ENCODE assay signal across 8 cellular contexts in genomic region chr12:22146686-22147085, GRCh38.
DNase-seq lines count a peak whose midpoint lies in the region; ATAC-seq and TF ChIP-seq lines count a peak whose summit lies in the region.
"Not testable (repeated sequence)": the region's sequence is repeated elsewhere in the genome, so short reads cannot be mapped to it uniquely, and the experiment has no call there.

No MANE protein-coding gene starts in this region.

- peak; percentile 92 for ATAC-seq in CD4-positive, alpha-beta T cell (ENCODE audit: poor library complexity)
- ATAC-seq in GM19023 (IDR thresholded peaks at IDR 0.05; ENCODE audit: unreplicated experiment), result peak; percentile 67

- CTCF ChIA-PET in CD4-positive, alpha-beta T cell (lab: Charles Lee), result interaction anchor here (0.6 kb wide), 1 partner anchor 441 kb away, joined by 3 read pairs; no protein-coding TSS in a partner anchor
- CTCF ChIA-PET in activated CD4-positive, alpha-beta T cell treated with anti-CD3 and anti-CD28 coated beads, Interleukin-2, amount 10 ng/mL, durations not matched to agents 7 days and 5 days (lab: Charles Lee), result not testable (repeated sequence)

- peak overlapping the region; percentile 27; the same call in 1 of the 2 replicates for H3K9ac ChIP-seq in Karpas-422 (ENCODE audit: low read length)

- H3K27me3 Mint-ChIP-seq in CD4-positive, alpha-beta T cell; activated CD4-positive, alpha-beta T cell treated with anti-CD3 and anti-CD28 coated beads, Interleukin-2, amount 10 ng/mL, durations not matched to agents 7 days and 5 days: not testable (repeated sequence)

- not testable (repeated sequence) for H3K79me2 ChIP-seq in Karpas-422 (ENCODE audit: low read length)

- H3K9me2 ChIP-seq in Karpas-422 (replicated peaks; ENCODE audit: insufficient read depth, low read length), result not testable (repeated sequence)

- not testable (repeated sequence) for H4K20me1 ChIP-seq in Karpas-422 (ENCODE audit: insufficient read depth, low read depth, low read length)

- H3K4me1 Mint-ChIP-seq in CD4-positive, alpha-beta T cell (ENCODE audit: low read depth), result peaks cover 28% of the 10 kb centered on the region
- H3K4me1 Mint-ChIP-seq in activated CD4-positive, alpha-beta T cell treated with anti-CD3 and anti-CD28 coated beads, Interleukin-2, amount 10 ng/mL, durations not matched to agents 7 days and 5 days, result peaks cover 17% of the 10 kb centered on the region

- not testable (repeated sequence) for H3K27ac ChIP-seq in CD4-positive, alpha-beta T cell (ENCODE audit: low read depth, low read length); Karpas-422 (ENCODE audit: low read length); effector memory CD4-positive, alpha-beta T cell (ENCODE audit: insufficient read depth, low read length, poor library complexity, severe bottlenecking)

- not testable (repeated sequence) for H2AFZ ChIP-seq in Karpas-422 (ENCODE audit: low read length)

- H3K9me3 ChIP-seq in CD4-positive, alpha-beta T cell (ENCODE audit: control insufficient read depth, low read length); Karpas-422 (ENCODE audit: low read length); effector memory CD4-positive, alpha-beta T cell (ENCODE audit: control insufficient read depth, low read length): not testable (repeated sequence)

- not testable (repeated sequence) for H3K4me3 Mint-ChIP-seq in CD4-positive, alpha-beta T cell; activated CD4-positive, alpha-beta T cell treated with anti-CD3 and anti-CD28 coated beads, Interleukin-2, amount 10 ng/mL, durations not matched to agents 7 days and 5 days

- H3K9me3 Mint-ChIP-seq in CD4-positive, alpha-beta T cell, result not testable (repeated sequence)
- H3K9me3 Mint-ChIP-seq in activated CD4-positive, alpha-beta T cell treated with anti-CD3 and anti-CD28 coated beads, Interleukin-2, amount 10 ng/mL, durations not matched to agents 7 days and 5 days, result peaks cover 11% of the 10 kb centered on the region

- peak in 4 of 10 experiments; percentile 4 to 27 (median 20) for DNase-seq in CD4-positive, alpha-beta T cell
- not testable (repeated sequence) for DNase-seq in Karpas-422
- DNase-seq in T-helper 22 cell (ENCODE audit: low read depth), result peak; percentile 3
- peak; percentile 38 for DNase-seq in activated CD4-positive, alpha-beta T cell treated with anti-CD3 and anti-CD28 coated beads, Interleukin-2, amount 10 ng/mL, durations not matched to agents 7 days and 5 days
- DNase-seq in activated effector memory CD4-positive, alpha-beta T cell treated with anti-CD3 and anti-CD28 coated beads, Interleukin-2, amount 50 U/mL, for 16 hours, result peak; percentile 74
- DNase-seq in effector memory CD4-positive, alpha-beta T cell, result peak; percentile 5 to 31 (median 6)
- peak in 2 of 3 experiments; percentile 6 to 9 for DNase-seq in stimulated activated CD4-positive, alpha-beta T cell treated with anti-CD3 and anti-CD28 coated beads, TNF-alpha, amount 100 ng/mL, for 24 hours (ENCODE audit: low read depth in 3 of 3)

- not testable (repeated sequence) for H3K36me3 ChIP-seq in Karpas-422 (ENCODE audit: insufficient read depth, low read length); effector memory CD4-positive, alpha-beta T cell (ENCODE audit: control insufficient read depth, insufficient read depth, low read length)

- not testable (repeated sequence) for H3K4me2 ChIP-seq in Karpas-422 (ENCODE audit: low read depth, low read length, poor library complexity, severe bottlenecking)

- H3K27me3 ChIP-seq in CD4-positive, alpha-beta T cell (ENCODE audit: control insufficient read depth, insufficient read depth, low read length); Karpas-422 (ENCODE audit: low read length); effector memory CD4-positive, alpha-beta T cell (replicated peaks; ENCODE audit: control insufficient read depth, insufficient read depth, low read length, poor library complexity, severe bottlenecking): not testable (repeated sequence)

- peak overlapping the region; percentile 63 for H3K27ac Mint-ChIP-seq in CD4-positive, alpha-beta T cell
- peak overlapping the region; percentile 52 for H3K27ac Mint-ChIP-seq in activated CD4-positive, alpha-beta T cell treated with anti-CD3 and anti-CD28 coated beads, Interleukin-2, amount 10 ng/mL, durations not matched to agents 7 days and 5 days

- intact Hi-C loops in CD4-positive, alpha-beta T cell (cut with DNase I, micrococcal nuclease), result not testable (repeated sequence)

- peaks cover 26% of the 10 kb centered on the region for H3K4me1 ChIP-seq in Karpas-422 (ENCODE audit: low read length)
- H3K4me1 ChIP-seq in effector memory CD4-positive, alpha-beta T cell (ENCODE audit: control insufficient read depth, insufficient read depth, low read length, poor library complexity, severe bottlenecking), result not testable (repeated sequence)

- TF ChIP-seq CTCF in CD4-positive, alpha-beta T cell (IDR thresholded peaks at IDR 0.05), result not testable (repeated sequence)

- H3K4me3 ChIP-seq in Karpas-422 (ENCODE audit: low read length); effector memory CD4-positive, alpha-beta T cell (ENCODE audit: insufficient read depth, low read depth, low read length, poor library complexity, severe bottlenecking): not testable (repeated sequence)

- H3K36me3 Mint-ChIP-seq in CD4-positive, alpha-beta T cell (ENCODE audit: low read depth); activated CD4-positive, alpha-beta T cell treated with anti-CD3 and anti-CD28 coated beads, Interleukin-2, amount 10 ng/mL, durations not matched to agents 7 days and 5 days (ENCODE audit: low read depth): not testable (repeated sequence)

- POLR2A ChIA-PET in CD4-positive, alpha-beta T cell (lab: Charles Lee), result interaction anchor here (1.6 kb wide), 1 partner anchor 18 kb away, joined by 6 read pairs; no protein-coding TSS in a partner anchor
- POLR2A ChIA-PET in activated CD4-positive, alpha-beta T cell treated with anti-CD3 and anti-CD28 coated beads, Interleukin-2, amount 10 ng/mL, durations not matched to agents 7 days and 5 days (lab: Charles Lee), result interaction anchor here (0.7 kb wide), 1 partner anchor 227 kb away, joined by 3 read pairs; no protein-coding TSS in a partner anchor
